Comparison of ENCODE assay signal across 14 cellular contexts in genomic region chr3:58384381-58385090, GRCh38. TPM values are rescaled to one million over a fixed set of nuclear protein-coding genes. Genes with fewer than 3 reads are reported as not detected.
DNase-seq lines count a peak whose midpoint lies in the region; ATAC-seq, FAIRE-seq and TF ChIP-seq lines count a peak whose summit lies in the region.
"Had no signal": no experiment of that assay in that cellular context is flagged by ENCODE, and none has a peak within 500 bp of the region (broad histone marks: within the 10 kb centered on the region; RNA-seq: fewer than 3 reads in every experiment).

No MANE protein-coding gene starts in this region.

- no peak overlapping the region for H3K4me3 ChIP-seq in AG04450 (ENCODE audit: low read depth, low read length)
- H3K4me3 ChIP-seq: coronary artery, HAP-1 had no signal

- no peak for TF ChIP-seq POLR2A in GM12891 (IDR thresholded peaks at IDR 0.05; ENCODE audit: low read depth, low read length)

- H3K36me3 Mint-ChIP-seq in MCF 10A (ENCODE audit: insufficient read depth, unreplicated experiment) (peaks cover 50% of the 10 kb centered on the region), naive B cell (peaks cover 4 to 13% of the 10 kb centered on the region in 2 donors)

- ATAC-seq in naive B cell (ENCODE audit: low read depth in 2 of 2), result no peak
- ATAC-seq: naive thymus-derived CD4-positive, alpha-beta T cell had no signal

- H3K4me3 Mint-ChIP-seq in MCF 10A (ENCODE audit: unreplicated experiment) (peak overlapping the region; percentile 33), naive B cell (peak overlapping the region in 2 of 8 donors; percentile 15 to 27)
- H3K4me3 Mint-ChIP-seq: naive thymus-derived CD4-positive, alpha-beta T cell had no signal

- no peaks in the 10 kb centered on the region for H3K27me3 ChIP-seq in AG04450 (ENCODE audit: control insufficient read depth, insufficient read depth, low read length)

- no peak for FAIRE-seq in GM12891 (lab: Jason Lieb, UNC)
- FAIRE-seq: small intestine had no signal

- CTCF ChIA-PET in AG04450 (lab: Charles Lee), result no interaction called here
- CTCF ChIA-PET in MCF 10A (lab: Yijun Ruan, JAX), result interaction anchor here (0.6 to 3.4 kb wide), 6 partner anchors 11 to 116 kb away, joined by 3 to 13 read pairs (median 4); no protein-coding TSS in a partner anchor

- H3K4me1 Mint-ChIP-seq in MCF 10A (ENCODE audit: insufficient read depth, unreplicated experiment), result peaks cover 25% of the 10 kb centered on the region
- peaks cover 34 to 68% (median 55%) of the 10 kb centered on the region in 3 donors for H3K4me1 Mint-ChIP-seq in naive B cell

- H3K9me3 Mint-ChIP-seq in MCF 10A (ENCODE audit: unreplicated experiment), result no peaks in the 10 kb centered on the region
- no peaks in the 10 kb centered on the region for H3K9me3 Mint-ChIP-seq in naive B cell
- H3K9me3 Mint-ChIP-seq: naive thymus-derived CD4-positive, alpha-beta T cell had no signal

- H3K9me3 ChIP-seq in AG04450 (ENCODE audit: control insufficient read depth, insufficient read depth, low read length), result no peaks in the 10 kb centered on the region
- H3K9me3 ChIP-seq: HAP-1 had no signal

- intact Hi-C loops in MCF 10A (cut with micrococcal nuclease), result loop anchor here (1.0 kb wide), 1 partner anchor 49 kb away; no protein-coding TSS in a partner anchor

- no TSS peak for BruUV-seq in MCF 10A (replicated peaks; lab: Mats Ljungman, UMichigan)

- TF ChIP-seq CTCF in AG04450 (IDR thresholded peaks at IDR 0.05; ENCODE audit: low read depth, low read length), result no peak
- no peak for TF ChIP-seq CTCF in MCF 10A (IDR thresholded peaks at IDR 0.05; ENCODE audit: unreplicated experiment)

- H3K27ac Mint-ChIP-seq in MCF 10A (ENCODE audit: low read depth, unreplicated experiment), result peak overlapping the region; percentile 77
- H3K27ac Mint-ChIP-seq in naive B cell, result peak overlapping the region; percentile 51 to 88 (median 81)

- no peak for DNase-seq in AG04450 (ENCODE audit: low read depth, low spot score)
- DNase-seq in M059J (ENCODE audit: low read depth), result peak; percentile 3
- DNase-seq in MCF 10A (ENCODE audit: unreplicated experiment), result no peak
- no peak for DNase-seq in naive B cell
- no peak for DNase-seq in stimulated activated CD4-positive, alpha-beta T cell treated with anti-CD3 and anti-CD28 coated beads, Interleukin-4, amount 100 ng/mL, for 4 hours
- no peak for DNase-seq in NCI-H524 treated with DMSO at 0.1 percent for 48 hours (lab: John Stamatoyannopoulos, UW)
- no peak for DNase-seq in NCI-H2196 (lab: John Stamatoyannopoulos, UW; ENCODE audit: unreplicated experiment)
- DNase-seq in GM12891 (ENCODE audit: insufficient read length, low spot score), result no peak
- DNase-seq: DMS53; naive thymus-derived CD4-positive, alpha-beta T cell; NCI-H2029 treated with DMSO at 0.1 percent for 48 hours; small intestine had no signal

- peak overlapping the region; percentile 73 for H3K27ac ChIP-seq in AG04450 (ENCODE audit: low read depth, low read length)

- no peaks in the 10 kb centered on the region for H3K27me3 Mint-ChIP-seq in MCF 10A (ENCODE audit: insufficient read depth, unreplicated experiment)
- no peaks in the 10 kb centered on the region for H3K27me3 Mint-ChIP-seq in naive B cell
- H3K27me3 Mint-ChIP-seq: naive thymus-derived CD4-positive, alpha-beta T cell had no signal

- POLR2A ChIA-PET in AG04450 (lab: Yijun Ruan, JAX) (interaction anchor here (1.1 to 1.7 kb wide), 2 partner anchors 44 to 50 kb away, joined by 4 to 22 read pairs; no protein-coding TSS in a partner anchor), MCF 10A (lab: Yijun Ruan, JAX) (interaction anchor here (0.7 to 3.4 kb wide), 12 partner anchors 8 to 193 kb away, joined by 3 to 46 read pairs (median 4); partner anchors contain the start of gene HTD2)

TF ChIP-seq in GM12891, 5 proteins besides CTCF, POLR2A, EP300 and RAD21:
- TF ChIP-seq SPI1 (IDR thresholded peaks at IDR 0.05; ENCODE audit: low read depth, low read length) (no peak), TAF1 (IDR thresholded peaks at IDR 0.05; ENCODE audit: low read depth, low read length) (no peak), POLR2AphosphoS5 (IDR thresholded peaks at IDR 0.05; ENCODE audit: low read depth, low read length) (no peak), PAX5 (IDR thresholded peaks at IDR 0.05; ENCODE audit: insufficient read depth, low read length, severe bottlenecking) (no peak), POU2F2 (IDR thresholded peaks at IDR 0.05; ENCODE audit: low read depth, low read length) (no peak)
TF ChIP-seq in GM12891: peak in this region for 0.

RNA-seq across cellular contexts. Expression of gene PDHB, which starts 49.1 kb away (rescaled TPM):
- 85.9 and 109 TPM in 2 replicates for polyA plus RNA-seq in AG04450 (2011; rRNA removed)
- polyA minus RNA-seq in AG04450 (2011; rRNA and poly(A)+ RNA removed), result 31.4 and 40.9 TPM in 2 replicates
- 172 and 254 TPM in 2 replicates for total RNA-seq in M059J (2014; rRNA removed; shearing (Covaris generic))
- 52.2 and 62.2 TPM in 2 replicates for total RNA-seq in MCF 10A (2022)
- polyA plus RNA-seq in naive B cell (ENCODE audit: low read depth in 6 of 6), result 100 to 1,000 TPM in 3 of 6 donors, 10 to 100 TPM in 3; 84.4 to 157 (median 101) TPM
- polyA plus RNA-seq in GM12891 (2012; ENCODE audit: low read depth, missing spikeins), result 61.4 TPM

RNA-seq across cellular contexts. Expression of gene PXK, which starts 51.8 kb away (rescaled TPM):
- polyA plus RNA-seq in AG04450 (2011; rRNA removed), result 56.6 and 70.3 TPM in 2 replicates
- 47.1 and 50.1 TPM in 2 replicates for polyA minus RNA-seq in AG04450 (2011; rRNA and poly(A)+ RNA removed)
- total RNA-seq in M059J (2014; rRNA removed; shearing (Covaris generic)), result 27.1 and 32.2 TPM in 2 replicates
- total RNA-seq in MCF 10A (2022), result 55.1 and 62.2 TPM in 2 replicates
- 100 to 1,000 TPM in 5 of 6 donors, 10 to 100 TPM in 1; 88.9 to 156 (median 126) TPM for polyA plus RNA-seq in naive B cell (ENCODE audit: low read depth in 6 of 6)
- polyA plus RNA-seq in GM12891 (2012; ENCODE audit: low read depth, missing spikeins), result 9.5 TPM
